19 cellular contexts compared by ENCODE assay signal in genomic region chr20:3995749-3996305, GRCh38. TPM values are rescaled to one million over a fixed set of nuclear protein-coding genes. Genes with fewer than 3 reads are reported as not detected.
DNase-seq lines count a peak whose midpoint lies in the region; ATAC-seq and TF ChIP-seq lines count a peak whose summit lies in the region.
"Had no signal": no experiment of that assay in that cellular context is flagged by ENCODE, and none has a peak within 500 bp of the region (broad histone marks: within the 10 kb centered on the region; RNA-seq: fewer than 3 reads in every experiment).

No MANE protein-coding gene starts in this region.

- H3K9me3 Mint-ChIP-seq in natural killer cell treated with Interleukin-12 subunit alpha and Interleukin-12 subunit beta and Interleukin-15 and Interleukin-18, amount 100 ng/mL, for 72 hours, result no peaks in the 10 kb centered on the region
- no peaks in the 10 kb centered on the region for H3K9me3 Mint-ChIP-seq in natural killer cell

- H3K27ac ChIP-seq in fibroblast of lung (ENCODE audit: insufficient read depth, low read length), result peak overlapping the region; percentile 25
- H3K27ac ChIP-seq: uterus had no signal

- H3K27me3 Mint-ChIP-seq in natural killer cell treated with Interleukin-12 subunit alpha and Interleukin-12 subunit beta and Interleukin-15 and Interleukin-18, amount 100 ng/mL, for 72 hours, result no peaks in the 10 kb centered on the region
- H3K27me3 Mint-ChIP-seq in natural killer cell (ENCODE audit: low read depth in 2 of 2), result no peaks in the 10 kb centered on the region

- no peak for TF ChIP-seq CTCF in natural killer cell (IDR thresholded peaks at IDR 0.05)
- TF ChIP-seq CTCF in fibroblast of lung (conservative IDR thresholded peaks at IDR 0.05 in 1 of 2, IDR thresholded peaks at IDR 0.05 in 1 of 2; ENCODE audit: low read depth in 1 of 2, low read length in 2 of 2), result no peak

- intact Hi-C loops in natural killer cell (cut with micrococcal nuclease), result no loop called here

- peaks cover 68% of the 10 kb centered on the region for H3K79me2 ChIP-seq in fibroblast of lung (ENCODE audit: control insufficient read depth, insufficient read depth, low read length)

- no peaks in the 10 kb centered on the region for H3K27me3 ChIP-seq in fibroblast of lung (ENCODE audit: control insufficient read depth, insufficient read depth, low read length)
- H3K27me3 ChIP-seq: adrenal gland, BE2C, dorsolateral prefrontal cortex, uterus had no signal

- H3K9me3 ChIP-seq in fibroblast of lung (ENCODE audit: control insufficient read depth, insufficient read depth, low read depth, low read length), result no peaks in the 10 kb centered on the region
- H3K9me3 ChIP-seq: adrenal gland, BE2C, mucosa of descending colon, uterus had no signal

- no peak overlapping the region for H2AFZ ChIP-seq in fibroblast of lung (ENCODE audit: low read length)

- peaks cover 23% of the 10 kb centered on the region in 2 donors for H3K4me1 Mint-ChIP-seq in natural killer cell treated with Interleukin-12 subunit alpha and Interleukin-12 subunit beta and Interleukin-15 and Interleukin-18, amount 100 ng/mL, for 72 hours (ENCODE audit: low read depth in 2 of 2)
- peaks cover 23 to 24% of the 10 kb centered on the region in 2 donors for H3K4me1 Mint-ChIP-seq in natural killer cell

- no peak for ATAC-seq in natural killer cell treated with Interleukin-12 subunit alpha and Interleukin-12 subunit beta and Interleukin-15 and Interleukin-18, amount 100 ng/mL, for 72 hours
- ATAC-seq in natural killer cell, result no peak
- ATAC-seq: left lobe of liver, sciatic nerve had no signal

- no peaks in the 10 kb centered on the region for H3K36me3 Mint-ChIP-seq in natural killer cell treated with Interleukin-12 subunit alpha and Interleukin-12 subunit beta and Interleukin-15 and Interleukin-18, amount 100 ng/mL, for 72 hours
- H3K36me3 Mint-ChIP-seq in natural killer cell, result no peaks in the 10 kb centered on the region

- H3K4me3 Mint-ChIP-seq in natural killer cell treated with Interleukin-12 subunit alpha and Interleukin-12 subunit beta and Interleukin-15 and Interleukin-18, amount 100 ng/mL, for 72 hours, result peak overlapping the region; percentile 47
- no peak overlapping the region for H3K4me3 Mint-ChIP-seq in natural killer cell

- peak overlapping the region; percentile 33 for H3K4me2 ChIP-seq in fibroblast of lung (ENCODE audit: extremely low read depth, insufficient read depth, low read length)

- no peak overlapping the region for H3K9ac ChIP-seq in fibroblast of lung (ENCODE audit: insufficient read depth, low read length)

- H3K4me3 ChIP-seq in fibroblast of lung (replicated peaks in 1 of 4; ENCODE audit: control extremely low read depth in 1 of 4, insufficient read depth in 1 of 4, low read depth in 3 of 4, low read length in 4 of 4), result no peak overlapping the region
- H3K4me3 ChIP-seq: adrenal gland, dorsolateral prefrontal cortex, mucosa of descending colon, uterus had no signal

- DNase-seq in natural killer cell treated with Interleukin-12 subunit alpha and Interleukin-12 subunit beta and Interleukin-15 and Interleukin-18, amount 100 ng/mL, for 72 hours (ENCODE audit: low spot score), result no peak
- no peak for DNase-seq in natural killer cell
- DNase-seq in RPMI7951 (ENCODE audit: low read depth), result peak; percentile 42
- no peak for DNase-seq in fibroblast of lung (ENCODE audit: low read depth in 2 of 2)
- DNase-seq in activated CD4-positive, CD25-positive, alpha-beta regulatory T cell (lab: John Stamatoyannopoulos, UW), result no peak
- no peak for DNase-seq in NCI-H2029 (lab: John Stamatoyannopoulos, UW)
- no peak for DNase-seq in occipital lobe (lab: John Stamatoyannopoulos, UW)
- DNase-seq: adrenal gland; BE2C; dorsolateral prefrontal cortex; KBM-7; mucosa of descending colon; NCI-H1048; NCI-H2081 treated with DMSO at 0.1 percent for 48 hours; NCI-H526 treated with DMSO at 0.1 percent for 48 hours; stimulated activated CD4-positive, alpha-beta T cell treated with anti-CD3 and anti-CD28 coated beads, Interleukin-2, amount 100 ng/mL, for 24 hours; uterus had no signal

- H3K36me3 ChIP-seq in fibroblast of lung (ENCODE audit: control insufficient read depth, insufficient read depth, low read length), result no peaks in the 10 kb centered on the region
- H3K36me3 ChIP-seq: adrenal gland, BE2C, uterus had no signal

- peak overlapping the region; percentile 39 to 57 for H3K27ac Mint-ChIP-seq in natural killer cell treated with Interleukin-12 subunit alpha and Interleukin-12 subunit beta and Interleukin-15 and Interleukin-18, amount 100 ng/mL, for 72 hours
- H3K27ac Mint-ChIP-seq in natural killer cell, result no peak overlapping the region

- H4K20me1 ChIP-seq in fibroblast of lung (ENCODE audit: control insufficient read depth, extremely low read depth, insufficient read depth, low read length), result peaks cover 1% of the 10 kb centered on the region

- H3K4me1 ChIP-seq in fibroblast of lung (ENCODE audit: control insufficient read depth, extremely low read depth, insufficient read depth, low read length), result peaks cover 5% of the 10 kb centered on the region
- H3K4me1 ChIP-seq: BE2C, uterus had no signal

RNA-seq across cellular contexts. Expression of gene RNF24, which starts 19.5 kb away (rescaled TPM):
- total RNA-seq in natural killer cell treated with Interleukin-12 subunit alpha and Interleukin-12 subunit beta and Interleukin-15 and Interleukin-18, amount 100 ng/mL, for 72 hours, result 10 to 100 TPM; 18.4 to 33.4 TPM
- total RNA-seq in natural killer cell (10 to 100 TPM in 1 of 3 donors, 1 to 10 TPM in 2; 7.1 to 15.3 (median 7.8) TPM), fibroblast of lung (21.8 and 41.0 TPM in 2 replicates), occipital lobe (28.5 TPM)
- total RNA-seq in RPMI7951 (2014; rRNA removed; shearing (Covaris generic)), result 25.1 and 26.3 TPM in 2 replicates
- 19.1 and 34.2 TPM in 2 replicates for polyA plus RNA-seq in fibroblast of lung
- polyA plus RNA-seq in fibroblast of lung (2012), result 23.1 and 33.6 TPM in 2 replicates
- 60.4 and 109 TPM in 2 replicates for polyA minus RNA-seq in fibroblast of lung (ENCODE audit: low replicate concordance)

Comparison
In these comparisons a context has a peak if more than half of its experiments do, and no peak if none do; other contexts are left out.
1. H3K27ac Mint-ChIP-seq: peak in natural killer cell treated with Interleukin-12 subunit alpha and Interleukin-12 subunit beta and Interleukin-15 and Interleukin-18, amount 100 ng/mL, for 72 hours (2 of 2); none in natural killer cell (0 of 2).